ENCODE assay signal across 8 cellular contexts in genomic region chr5:150700298-150700599, GRCh38. TPM values are rescaled to one million over a fixed set of nuclear protein-coding genes. Genes with fewer than 3 reads are reported as not detected.
A peak's percentile ranks its signal among the peaks of the same experiment; 100 is the strongest.
DNase-seq lines count a peak whose midpoint lies in the region; ATAC-seq and TF ChIP-seq lines count a peak whose summit lies in the region.

No MANE protein-coding gene starts in this region.

- TF ChIP-seq CTCF in DOHH2 (IDR thresholded peaks at IDR 0.05; ENCODE audit: low read depth, low read length, poor library complexity, severe bottlenecking) (no peak), neural cell (IDR thresholded peaks at IDR 0.05; ENCODE audit: poor library complexity, severe bottlenecking) (no peak)

- peaks cover 3% of the 10 kb centered on the region; the same call in 1 of the 2 replicates for H3F3A ChIP-seq in DOHH2 (ENCODE audit: control insufficient read depth, insufficient read depth)
- no peaks in the 10 kb centered on the region for H3F3A ChIP-seq in neural cell (ENCODE audit: insufficient read depth, low read length, poor library complexity, severe bottlenecking)

- peaks cover 30% of the 10 kb centered on the region for H3K79me2 ChIP-seq in DOHH2 (ENCODE audit: control insufficient read depth, low read length)
- H3K79me2 ChIP-seq in neural cell (replicated peaks; ENCODE audit: insufficient read depth, low read length): peaks cover 19% of the 10 kb centered on the region

- peak overlapping the region; percentile 100 for H2AFZ ChIP-seq in neural cell (ENCODE audit: low read depth, low read length)

- H3K4me3 ChIP-seq in DOHH2 (ENCODE audit: low read length): peak overlapping the region; percentile 91
- H3K4me3 ChIP-seq in neural cell (ENCODE audit: low read length): peak overlapping the region; percentile 93

- DNase-seq in caudate nucleus (lab: John Stamatoyannopoulos, UW): no peak
- DNase-seq in HPDE6-E6E7 (ENCODE audit: extremely low spot score): no peak
- DNase-seq in DMS79 treated with DMSO at 0.1 percent for 48 hours (lab: John Stamatoyannopoulos, UW): no peak

- peak overlapping the region; percentile 81 for H3K4me2 ChIP-seq in DOHH2 (ENCODE audit: low read length)
- peak overlapping the region; percentile 90 for H3K4me2 ChIP-seq in neural cell (ENCODE audit: low read length)

- no peak for TF ChIP-seq RAD21 in neural cell (conservative IDR thresholded peaks at IDR 0.05)

- peaks cover 8% of the 10 kb centered on the region; the same call in 1 of the 2 replicates for H4K20me1 ChIP-seq in DOHH2 (ENCODE audit: control insufficient read depth, insufficient read depth, low read depth, low read length)
- H4K20me1 ChIP-seq in neural cell (ENCODE audit: insufficient read depth): no peaks in the 10 kb centered on the region

- peaks cover 16% of the 10 kb centered on the region for H3K4me1 ChIP-seq in DOHH2 (ENCODE audit: control insufficient read depth, low read length)

- H3K27ac ChIP-seq in DOHH2 (ENCODE audit: low read depth, low read length) (peak overlapping the region; percentile 70), caudate nucleus (ENCODE audit: low read depth, low read length) (peak overlapping the region; percentile 97), neural cell (ENCODE audit: low read length) (peak overlapping the region; percentile 99)

- H3K9me2 ChIP-seq in DOHH2 (replicated peaks; ENCODE audit: control insufficient read depth, low read length): no peaks in the 10 kb centered on the region
- no peaks in the 10 kb centered on the region for H3K9me2 ChIP-seq in neural cell (ENCODE audit: insufficient read depth, low read length)

- H3K9me3 ChIP-seq in DOHH2 (ENCODE audit: control insufficient read depth, insufficient read depth, low read length) (no peaks in the 10 kb centered on the region), neural cell (ENCODE audit: low read length) (no peaks in the 10 kb centered on the region)

- peak overlapping the region; percentile 99 for H3K9ac ChIP-seq in neural cell (ENCODE audit: low read length)

- TF ChIP-seq EP300 in neural cell (conservative IDR thresholded peaks at IDR 0.05; ENCODE audit: poor library complexity, severe bottlenecking): no peak

- H3K36me3 ChIP-seq in DOHH2 (ENCODE audit: control insufficient read depth, low read length): peaks cover 54% of the 10 kb centered on the region
- peaks cover 3% of the 10 kb centered on the region for H3K36me3 ChIP-seq in neural cell (ENCODE audit: insufficient read depth, low read length)

- ATAC-seq in HG03108 (IDR thresholded peaks at IDR 0.05; ENCODE audit: unreplicated experiment): peak; percentile 7
- no peak for ATAC-seq in GM21786 (IDR thresholded peaks at IDR 0.05; ENCODE audit: unreplicated experiment)
- ATAC-seq in GM21619 (IDR thresholded peaks at IDR 0.05; ENCODE audit: unreplicated experiment): no peak

- H3K27me3 ChIP-seq in DOHH2 (ENCODE audit: control insufficient read depth, low read length): no peaks in the 10 kb centered on the region
- H3K27me3 ChIP-seq in neural cell (ENCODE audit: insufficient read depth, low read depth, low read length): no peaks in the 10 kb centered on the region

TF ChIP-seq in neural cell, 6 proteins besides CTCF, POLR2A, EP300 and RAD21:
- TF ChIP-seq REST (IDR thresholded peaks at IDR 0.05; ENCODE audit: borderline replicate concordance) (no peak), TAF1 (IDR thresholded peaks at IDR 0.05; ENCODE audit: low read depth) (no peak), MXI1 (conservative IDR thresholded peaks at IDR 0.05; ENCODE audit: poor library complexity, severe bottlenecking) (no peak), POLR2AphosphoS5 (IDR thresholded peaks at IDR 0.05) (no peak), SMC3 (conservative IDR thresholded peaks at IDR 0.05; ENCODE audit: poor library complexity) (no peak), EZH2 (IDR thresholded peaks at IDR 0.05; ENCODE audit: borderline replicate concordance, insufficient read depth, low read length, poor library complexity, severe bottlenecking) (no peak)

RNA-seq across cellular contexts. Expression of gene RBM22, which starts 0.6 kb away (rescaled TPM):
- 65.9 and 67.9 TPM in 2 replicates for polyA plus RNA-seq in neural cell
- 51.4 and 55.0 TPM in 2 replicates for polyA minus RNA-seq in neural cell

RNA-seq across cellular contexts. Expression of gene MYOZ3, which starts 39.2 kb away (rescaled TPM):
- not detected in 2 replicates for polyA plus RNA-seq in neural cell
- polyA minus RNA-seq in neural cell: not detected in 2 replicates

RNA-seq across cellular contexts. Expression of gene DCTN4, which starts 58.6 kb away (rescaled TPM):
- polyA plus RNA-seq in neural cell: 117 and 135 TPM in 2 replicates
- 192 and 205 TPM in 2 replicates for polyA minus RNA-seq in neural cell

RNA-seq across cellular contexts. Expression of gene SYNPO, which starts 59.8 kb away (rescaled TPM):
- 0.14 TPM in 1 of 2 replicates, not detected in the other for polyA plus RNA-seq in neural cell
- polyA minus RNA-seq in neural cell: 0.24 and 0.35 TPM in 2 replicates
